8 cellular contexts compared by ENCODE assay signal in the genomic region with DNA sequence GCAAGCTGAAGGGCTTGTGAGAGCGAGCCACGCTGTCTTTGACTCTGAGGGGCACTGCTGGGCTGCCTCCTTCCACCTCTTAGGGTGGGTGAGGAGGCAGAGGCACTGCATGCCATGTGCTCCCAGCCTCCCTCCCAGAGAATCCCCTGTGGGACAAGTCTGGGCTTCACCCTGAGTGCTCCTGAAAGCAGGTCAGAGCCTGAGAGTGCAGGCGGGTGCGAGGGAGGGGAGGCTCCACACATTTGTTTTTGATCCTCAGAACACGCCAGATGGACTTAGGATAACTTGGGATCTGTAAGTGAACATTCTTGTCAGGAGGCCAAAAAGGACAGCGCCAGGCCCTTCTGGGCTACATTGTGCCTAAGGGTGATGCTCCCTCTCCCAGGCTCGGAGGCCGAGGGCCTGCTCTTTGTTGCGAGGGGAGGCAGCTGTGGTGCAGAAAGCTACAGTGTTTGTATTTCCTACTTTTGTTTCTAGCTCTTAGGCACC.
DNase-seq lines count a peak whose midpoint lies in the region; ATAC-seq and TF ChIP-seq lines count a peak whose summit lies in the region.

No MANE protein-coding gene starts in this region.

- H3K9me3 ChIP-seq in upper lobe of left lung: no peaks in the 10 kb centered on the region

- H3K4me1 ChIP-seq in upper lobe of left lung: peaks cover 6 to 21% (median 15%) of the 10 kb centered on the region in 4 donors

- ATAC-seq in upper lobe of left lung (ENCODE audit: low FRiP score in 2 of 2): peak; percentile 58 to 64
- ATAC-seq in GM21515 (IDR thresholded peaks at IDR 0.05; ENCODE audit: unreplicated experiment): no peak
- ATAC-seq in GM19351 (IDR thresholded peaks at IDR 0.05; ENCODE audit: unreplicated experiment): no peak

- no peak for TF ChIP-seq POLR2A in upper lobe of left lung (IDR thresholded peaks at IDR 0.05)

- peak; percentile 26 for TF ChIP-seq CTCF in choroid plexus epithelial cell (conservative IDR thresholded peaks at IDR 0.05; ENCODE audit: low read depth, low read length)
- no peak for TF ChIP-seq CTCF in upper lobe of left lung (IDR thresholded peaks at IDR 0.05)

- 55 to 57% methylated on average over 5 to 9 of the region's 9 CpGs for WGBS in upper lobe of left lung, 2 donors

- no peaks in the 10 kb centered on the region for H3K27me3 ChIP-seq in upper lobe of left lung

- H3K4me3 ChIP-seq in choroid plexus epithelial cell (ENCODE audit: low read depth, low read length) (no peak overlapping the region), upper lobe of left lung (no peak overlapping the region)

- H3K27ac ChIP-seq in upper lobe of left lung: peak overlapping the region; percentile 32 to 68 (median 42)

- H3K36me3 ChIP-seq in upper lobe of left lung: no peaks in the 10 kb centered on the region

- DNase-seq in NCI-H1694 (lab: John Stamatoyannopoulos, UW) (peak; percentile 99), choroid plexus epithelial cell (ENCODE audit: low read depth) (peak; percentile 80), medulla oblongata (ENCODE audit: extremely low spot score) (peak; percentile 33), upper lobe of left lung (peak in 1 of 2 donors; percentile 7), germinal center (ENCODE audit: low spot score) (no peak), Kasumi-1 (lab: John Stamatoyannopoulos, UW) (no peak)

- no peak for TF ChIP-seq EP300 in upper lobe of left lung (IDR thresholded peaks at IDR 0.05)

Comparison
In these comparisons a context has a peak if more than half of its experiments do, and no peak if none do; other contexts are left out.
1. DNase-seq: peak in NCI-H1694 (single experiment), choroid plexus epithelial cell (single experiment) and medulla oblongata (single experiment); none in germinal center (single experiment) and Kasumi-1 (0 of 2).
2. ATAC-seq: peak in upper lobe of left lung (2 of 2); none in GM21515 (single experiment) and GM19351 (single experiment).